ENCODE assay signal across 1 cellular context in genomic region chr12:76964784-76965571, GRCh38.
TF ChIP-seq lines count a peak whose summit lies in the region.

No MANE protein-coding gene starts in this region.

TF ChIP-seq in HepG2, 621 proteins besides CTCF, POLR2A, EP300 and RAD21 (continued from another document):
- TF ChIP-seq JDP2 (CRISPR knock-in tag; IDR thresholded peaks at IDR 0.05; ENCODE audit: borderline replicate concordance) (no peak), MAFK (conservative IDR thresholded peaks at IDR 0.05 in 1 of 2, IDR thresholded peaks at IDR 0.05 in 1 of 2; ENCODE audit: low read length in 2 of 2) (peak; percentile 83 to 93)
TF ChIP-seq in HepG2: peak in this region for 2.
